In genomic region chr2:240469239-240469636, GRCh38 we compare ENCODE assay signal across 17 cellular contexts. TPM values are rescaled to one million over a fixed set of nuclear protein-coding genes. Genes with fewer than 3 reads are reported as not detected.
DNase-seq lines count a peak whose midpoint lies in the region; ATAC-seq, FAIRE-seq and TF ChIP-seq lines count a peak whose summit lies in the region.
"Had no signal": no experiment of that assay in that cellular context is flagged by ENCODE, and none has a peak within 500 bp of the region (broad histone marks: within the 10 kb centered on the region; RNA-seq: fewer than 3 reads in every experiment).

No MANE protein-coding gene starts in this region.

- peak overlapping the region; percentile 54 for H3K27ac Mint-ChIP-seq in neural progenitor cell
- no peak overlapping the region for H3K27ac Mint-ChIP-seq in activated CD4-positive, alpha-beta T cell treated with anti-CD3 and anti-CD28 coated beads, Interleukin-2, amount 10 ng/mL, durations not matched to agents 24 days and 14 days
- H3K27ac Mint-ChIP-seq: activated B cell treated with CpG ODN at 0.5 μM for 24 hours had no signal

- H3K27ac ChIP-seq in A549 (no peak overlapping the region), colonic mucosa (no peak overlapping the region), neural progenitor cell (no peak overlapping the region)
- H3K27ac ChIP-seq: coronary artery, esophagus squamous epithelium, thoracic aorta had no signal

- no peaks in the 10 kb centered on the region for H3K79me2 ChIP-seq in neural progenitor cell (ENCODE audit: low read depth)

- POLR2A ChIA-PET in A549 (lab: Yijun Ruan, JAX), result interaction anchor here (1.0 kb wide), 1 partner anchor 10 kb away, joined by 3 read pairs; no protein-coding TSS in a partner anchor

- no peak overlapping the region for H2AFZ ChIP-seq in neural progenitor cell (replicated peaks)

- H3K9ac ChIP-seq in colonic mucosa (ENCODE audit: low read depth in 2 of 2, low read length in 2 of 2) (no peak overlapping the region), neural progenitor cell (no peak overlapping the region)

- no peaks in the 10 kb centered on the region for H3F3A ChIP-seq in neural progenitor cell (ENCODE audit: low read depth)

- 79% methylated on average over 9 of the region's 10 CpGs for WGBS in A549 (ENCODE audit: missing lambda C conversion rate)

- FAIRE-seq in A549 (lab: Jason Lieb, UNC), result no peak

- TF ChIP-seq EP300 in A549 (IDR thresholded peaks at IDR 0.05), result no peak

- peaks cover 11% of the 10 kb centered on the region for H3K4me1 Mint-ChIP-seq in neural progenitor cell
- H3K4me1 Mint-ChIP-seq in activated CD4-positive, alpha-beta T cell treated with anti-CD3 and anti-CD28 coated beads, Interleukin-2, amount 10 ng/mL, durations not matched to agents 24 days and 14 days, result no peaks in the 10 kb centered on the region

- H3K27me3 Mint-ChIP-seq in neural progenitor cell (ENCODE audit: insufficient read depth, low read depth), result peaks cover 6% of the 10 kb centered on the region
- no peaks in the 10 kb centered on the region for H3K27me3 Mint-ChIP-seq in activated CD4-positive, alpha-beta T cell treated with anti-CD3 and anti-CD28 coated beads, Interleukin-2, amount 10 ng/mL, durations not matched to agents 24 days and 14 days
- H3K27me3 Mint-ChIP-seq: activated B cell treated with CpG ODN at 0.5 μM for 24 hours had no signal

- H3K4me3 Mint-ChIP-seq in neural progenitor cell, result peak overlapping the region; percentile 48
- no peak overlapping the region for H3K4me3 Mint-ChIP-seq in activated CD4-positive, alpha-beta T cell treated with anti-CD3 and anti-CD28 coated beads, Interleukin-2, amount 10 ng/mL, durations not matched to agents 24 days and 14 days
- H3K4me3 Mint-ChIP-seq: activated B cell treated with CpG ODN at 0.5 μM for 24 hours had no signal

- H3K9me3 ChIP-seq in A549 (0 out of 3 replicates have a peak, but pooled peaks cover 12% of the 10 kb centered on the region), colonic mucosa (no peaks in the 10 kb centered on the region), neural progenitor cell (ENCODE audit: low read depth) (no peaks in the 10 kb centered on the region)
- H3K9me3 ChIP-seq: thoracic aorta had no signal

- no peak for TF ChIP-seq CTCF in A549 (IDR thresholded peaks at IDR 0.05)
- TF ChIP-seq CTCF in GM06990 (IDR thresholded peaks at IDR 0.05; ENCODE audit: insufficient read depth, low read length, poor library complexity, severe bottlenecking), result no peak
- TF ChIP-seq CTCF in colonic mucosa (IDR thresholded peaks at IDR 0.05), result no peak
- peak; percentile 23 for TF ChIP-seq CTCF in neural progenitor cell (IDR thresholded peaks at IDR 0.05)

- TF ChIP-seq POLR2A in A549 (IDR thresholded peaks at IDR 0.05; ENCODE audit: low read length), result no peak

- H3K4me3 ChIP-seq in A549, result no peak overlapping the region
- no peak overlapping the region for H3K4me3 ChIP-seq in GM06990 (replicated peaks; ENCODE audit: low read depth, low read length)
- H3K4me3 ChIP-seq in colonic mucosa, result no peak overlapping the region
- no peak overlapping the region for H3K4me3 ChIP-seq in neural progenitor cell
- H3K4me3 ChIP-seq: coronary artery, esophagus squamous epithelium, thoracic aorta had no signal

- TF ChIP-seq RAD21 in A549 (conservative IDR thresholded peaks at IDR 0.05 in 1 of 2, IDR thresholded peaks at IDR 0.05 in 1 of 2), result no peak

- peaks cover 4% of the 10 kb centered on the region for H4K20me1 ChIP-seq in neural progenitor cell (ENCODE audit: low read depth)

- no peaks in the 10 kb centered on the region for H3K4me1 ChIP-seq in A549
- no peaks in the 10 kb centered on the region for H3K4me1 ChIP-seq in colonic mucosa
- H3K4me1 ChIP-seq in neural progenitor cell, result no peaks in the 10 kb centered on the region

- H3K36me3 ChIP-seq in GM06990 (ENCODE audit: control insufficient read depth, insufficient read depth, low read length), result no peaks in the 10 kb centered on the region
- no peaks in the 10 kb centered on the region for H3K36me3 ChIP-seq in colonic mucosa
- H3K36me3 ChIP-seq in neural progenitor cell, result no peaks in the 10 kb centered on the region

- peaks cover 8% of the 10 kb centered on the region for H3K36me3 Mint-ChIP-seq in neural progenitor cell
- H3K36me3 Mint-ChIP-seq in activated CD4-positive, alpha-beta T cell treated with anti-CD3 and anti-CD28 coated beads, Interleukin-2, amount 10 ng/mL, durations not matched to agents 24 days and 14 days (ENCODE audit: low read depth), result peaks cover 7% of the 10 kb centered on the region

- CTCF ChIA-PET in A549 (lab: Yijun Ruan, JAX), result interaction anchor here (0.6 kb wide), 1 partner anchor 143 kb away, joined by 3 read pairs; no protein-coding TSS in a partner anchor

- ATAC-seq in A549 (peak; percentile 2 to 28; a peak in 3 of 6 replicates), GM19351 (IDR thresholded peaks at IDR 0.05; ENCODE audit: unreplicated experiment) (no peak), GM18520 (IDR thresholded peaks at IDR 0.05; ENCODE audit: unreplicated experiment) (no peak)

- no peak overlapping the region for H3K4me2 ChIP-seq in A549
- H3K4me2 ChIP-seq in neural progenitor cell, result no peak overlapping the region

- DNase-seq in A549 (ENCODE audit: low read depth in 1 of 2, low spot score in 1 of 2) (no peak), GM06990 (ENCODE audit: extremely low read depth, insufficient read length) (peak; percentile 5), colonic mucosa (peak; percentile 12), neural progenitor cell (ENCODE audit: low spot score) (peak; percentile 24), NCI-H2081 treated with DMSO at 0.1 percent for 48 hours (lab: John Stamatoyannopoulos, UW) (no peak)
- no peak for DNase-seq in activated CD4-positive, alpha-beta T cell treated with anti-CD3 and anti-CD28 coated beads, Interleukin-2, amount 10 ng/mL, durations not matched to agents 24 days and 14 days
- DNase-seq: activated B cell treated with CpG ODN at 0.5 μM for 24 hours, amniotic stem cell, C1 segment of cervical spinal cord, esophagus squamous epithelium, mesenchymal stem cell, NCI-H1092 treated with DMSO at 0.1 percent for 48 hours, NCI-H345 had no signal

- intact Hi-C loops in colonic mucosa (cut with DNase I), result no loop called here
- intact Hi-C loops in activated CD4-positive, alpha-beta T cell treated with anti-CD3 and anti-CD28 coated beads, Interleukin-2, amount 10 ng/mL, durations not matched to agents 24 days and 14 days (cut with micrococcal nuclease), result no loop called here

- H3K27me3 ChIP-seq in GM06990 (replicated peaks; ENCODE audit: control insufficient read depth, insufficient read depth, low read length) (no peaks in the 10 kb centered on the region), colonic mucosa (no peaks in the 10 kb centered on the region), neural progenitor cell (no peaks in the 10 kb centered on the region)
- H3K27me3 ChIP-seq: esophagus squamous epithelium had no signal

- H3K9me3 Mint-ChIP-seq in neural progenitor cell, result peaks cover 17% of the 10 kb centered on the region
- H3K9me3 Mint-ChIP-seq in activated CD4-positive, alpha-beta T cell treated with anti-CD3 and anti-CD28 coated beads, Interleukin-2, amount 10 ng/mL, durations not matched to agents 24 days and 14 days, result peaks cover 5% of the 10 kb centered on the region

TF ChIP-seq in A549, 52 proteins besides CTCF, POLR2A, EP300 and RAD21 (continues in another document):
- TF ChIP-seq TP53 (CRISPR knock-in tag; IDR thresholded peaks at IDR 0.05) (no peak), REST (IDR thresholded peaks at IDR 0.05) (no peak), FOXS1 (CRISPR knock-in tag; IDR thresholded peaks at IDR 0.05) (no peak), PHF8 (IDR thresholded peaks at IDR 0.05; ENCODE audit: borderline replicate concordance, low read depth) (no peak), CBX2 (IDR thresholded peaks at IDR 0.05; ENCODE audit: borderline replicate concordance, low read depth) (no peak), NR3C1 (IDR thresholded peaks at IDR 0.05) (no peak)
- TF ChIP-seq, protein P1, sequence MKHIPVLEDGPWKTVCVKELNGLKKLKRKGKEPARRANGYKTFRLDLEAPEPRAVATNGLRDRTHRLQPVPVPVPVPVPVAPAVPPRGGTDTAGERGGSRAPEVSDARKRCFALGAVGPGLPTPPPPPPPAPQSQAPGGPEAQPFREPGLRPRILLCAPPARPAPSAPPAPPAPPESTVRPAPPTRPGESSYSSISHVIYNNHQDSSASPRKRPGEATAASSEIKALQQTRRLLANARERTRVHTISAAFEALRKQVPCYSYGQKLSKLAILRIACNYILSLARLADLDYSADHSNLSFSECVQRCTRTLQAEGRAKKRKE (CRISPR knock-in tag; IDR thresholded peaks at IDR 0.05; ENCODE audit: low read depth), result no peak

RNA-seq across cellular contexts. Expression of gene GPC1, which starts 33.8 kb away (rescaled TPM):
- 19.8 and 22.7 TPM in 2 replicates for polyA plus RNA-seq in A549 (2011; rRNA removed)
- polyA plus RNA-seq in A549 (2012; cell fraction: cytosol; rRNA removed), result 75.3 and 114 TPM in 2 replicates
- polyA plus RNA-seq in A549 (2012; cell fraction: nucleus; rRNA removed), result 235 and 362 TPM in 2 replicates
- 93.5 to 107 TPM (median 97.7 TPM) in 3 replicates for polyA plus RNA-seq in A549 (2017; fragmentation: RNase III; extraction: RNeasy Plus Mini Kit Qiagen cat#74134 plus additional on column Dnase treatment)
- polyA minus RNA-seq in A549 (2011; rRNA and poly(A)+ RNA removed), result 19.8 and 36.6 TPM in 2 replicates
- total RNA-seq in colonic mucosa, result 10 to 100 TPM; 19.0 to 23.1 TPM
- total RNA-seq in neural progenitor cell (ENCODE audit: low replicate concordance), result 14.2 and 65.0 TPM in 2 replicates
- 5.9 and 6.6 TPM in 2 replicates for total RNA-seq in activated CD4-positive, alpha-beta T cell treated with anti-CD3 and anti-CD28 coated beads, Interleukin-2, amount 10 ng/mL, durations not matched to agents 24 days and 14 days

Comparison
In these comparisons a context has a peak if more than half of its experiments do, and no peak if none do; other contexts are left out.
1. ATAC-seq: peak in A549 (2 of 2); none in GM19351 (single experiment) and GM18520 (single experiment).
2. DNase-seq: peak in GM06990 (single experiment), colonic mucosa (single experiment) and neural progenitor cell (single experiment); none in A549 (0 of 2), NCI-H2081 treated with DMSO at 0.1 percent for 48 hours (single experiment) and activated CD4-positive, alpha-beta T cell treated with anti-CD3 and anti-CD28 coated beads, Interleukin-2, amount 10 ng/mL, durations not matched to agents 24 days and 14 days (single experiment).